12 cellular contexts compared by ENCODE assay signal in the genomic region with DNA sequence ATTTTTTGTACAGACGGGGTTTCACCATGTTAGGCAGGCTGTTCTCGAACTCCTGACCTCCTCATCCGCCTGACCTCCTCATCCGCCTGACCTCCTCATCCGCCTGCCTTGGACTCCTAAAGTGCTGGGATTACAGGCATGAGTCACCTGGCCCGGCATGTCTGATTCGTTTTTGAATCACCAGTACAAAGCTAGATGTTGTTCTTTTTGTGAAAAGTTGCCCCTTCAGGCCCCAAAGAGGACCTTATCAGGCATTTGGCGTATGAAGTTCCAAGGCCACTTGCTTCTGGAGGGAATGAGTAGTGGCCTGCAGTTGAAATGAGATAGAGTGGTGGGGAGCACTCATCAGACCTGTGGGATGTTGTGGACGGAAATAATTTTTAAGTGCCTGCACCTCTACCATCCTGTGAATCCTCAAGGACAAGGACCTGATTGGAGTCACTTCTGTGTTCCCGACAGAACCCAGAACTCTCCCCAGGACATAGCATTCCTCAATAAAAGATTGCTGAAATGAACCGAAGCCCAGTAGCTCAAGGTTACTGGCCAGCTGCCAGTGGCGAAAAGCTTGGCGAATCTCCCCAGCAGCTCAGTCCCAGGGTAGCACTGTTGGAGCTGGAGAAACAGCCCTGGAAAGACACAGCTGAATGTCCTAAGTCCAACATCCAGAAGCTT. TPM values are rescaled to one million over a fixed set of nuclear protein-coding genes. Genes with fewer than 3 reads are reported as not detected.
A peak's percentile ranks its signal among the peaks of the same experiment; 100 is the strongest.
DNase-seq lines count a peak whose midpoint lies in the region; ATAC-seq and TF ChIP-seq lines count a peak whose summit lies in the region.
"Had no signal": no experiment of that assay in that cellular context is flagged by ENCODE, and none has a peak within 500 bp of the region (broad histone marks: within the 10 kb centered on the region; RNA-seq: fewer than 3 reads in every experiment).

No MANE protein-coding gene starts in this region.

- 42% methylated on average over 9 of the region's 13 CpGs for WGBS in mammary epithelial cell (ENCODE audit: low coverage, missing lambda C conversion rate)
- WGBS in hepatocyte (ENCODE audit: low lambda C conversion rate, missing lambda C conversion rate): 67% methylated on average over 13 of the region's 13 CpGs

- CTCF ChIA-PET in HEK293 (lab: Yijun Ruan, JAX) (interaction anchor here (0.6 to 1.0 kb wide), 5 partner anchors 9 to 69 kb away, joined by 3 read pairs; no protein-coding TSS in a partner anchor), mammary epithelial cell (lab: Charles Lee; ENCODE audit: low non-redundant PET) (interaction anchor here (0.9 kb wide), 1 partner anchor 582 kb away, joined by 6 read pairs; no protein-coding TSS in a partner anchor)

- no peak overlapping the region for H3K9ac ChIP-seq in mammary epithelial cell (ENCODE audit: insufficient read depth, low read length)
- no peak overlapping the region for H3K9ac ChIP-seq in skeletal muscle tissue (ENCODE audit: low read depth in 1 of 3, low read length in 3 of 3)

- no peak overlapping the region for H3K27ac ChIP-seq in HEK293 (ENCODE audit: extremely low read depth, low read depth, low read length)
- H3K27ac ChIP-seq in mammary epithelial cell (ENCODE audit: insufficient read depth, low read depth, low read length): no peak overlapping the region
- H3K27ac ChIP-seq in hepatocyte: no peak overlapping the region
- H3K27ac ChIP-seq in skeletal muscle tissue (ENCODE audit: low read depth, low read length): peak overlapping the region; percentile 51

- H3K4me2 ChIP-seq in mammary epithelial cell (ENCODE audit: insufficient read depth, low read depth, low read length): no peak overlapping the region
- H3K4me2 ChIP-seq in hepatocyte: no peak overlapping the region

- no peaks in the 10 kb centered on the region for H3K79me2 ChIP-seq in mammary epithelial cell (ENCODE audit: insufficient read depth, low read length)
- H3K79me2 ChIP-seq in hepatocyte: no peaks in the 10 kb centered on the region

- H3K4me3 ChIP-seq in HEK293 (ENCODE audit: low read depth, low read length): no peak overlapping the region
- H3K4me3 ChIP-seq in mammary epithelial cell (replicated peaks in 1 of 3; ENCODE audit: insufficient read depth in 1 of 3, low read depth in 2 of 3, low read length in 3 of 3): no peak overlapping the region
- H3K4me3 ChIP-seq in hepatocyte: no peak overlapping the region
- H3K4me3 ChIP-seq in skeletal muscle tissue (ENCODE audit: low read length in 3 of 3): no peak overlapping the region

- intact Hi-C loops in mammary epithelial cell (cut with micrococcal nuclease): no loop called here

- POLR2A ChIA-PET in HEK293 (lab: Yijun Ruan, JAX): no interaction called here

- H3K9me3 ChIP-seq in HEK293 (ENCODE audit: control insufficient read depth, insufficient read depth, low read depth, low read length): no peaks in the 10 kb centered on the region
- no peaks in the 10 kb centered on the region for H3K9me3 ChIP-seq in mammary epithelial cell (replicated peaks; ENCODE audit: insufficient read depth, low read length)
- H3K9me3 ChIP-seq in hepatocyte (ENCODE audit: low read depth): no peaks in the 10 kb centered on the region
- no peaks in the 10 kb centered on the region for H3K9me3 ChIP-seq in skeletal muscle tissue (ENCODE audit: control insufficient read depth in 3 of 3, low read length in 3 of 3)

- H3K4me1 ChIP-seq in HEK293 (ENCODE audit: control insufficient read depth, insufficient read depth, low read length) (no peaks in the 10 kb centered on the region), mammary epithelial cell (ENCODE audit: insufficient read depth, low read length) (peaks cover 5% of the 10 kb centered on the region), hepatocyte (ENCODE audit: insufficient read depth) (no peaks in the 10 kb centered on the region), skeletal muscle tissue (ENCODE audit: control insufficient read depth in 3 of 3, insufficient read depth in 3 of 3, low read length in 3 of 3) (peaks cover 0 to 5% (median 4%) of the 10 kb centered on the region in 3 donors)

- DNase-seq in mammary epithelial cell (peak; percentile 29), hepatocyte (ENCODE audit: low spot score) (peak; percentile 44), D341Med (ENCODE audit: low spot score) (no peak), SHP77 (lab: John Stamatoyannopoulos, UW) (no peak)
- DNase-seq: activated CD4-positive, alpha-beta T cell treated with anti-CD3 and anti-CD28 coated beads, Interleukin-2, amount 50 U/mL, for 4 hours; DMS79; mesendoderm; MM.1S had no signal

- in situ Hi-C loops in mammary epithelial cell (cut with MboI; ENCODE audit: low sequenced_read_pairs in 2 of 2): loop anchor here in 1 of 2 donors (25.0 kb wide), 2 partner anchors 461 to 586 kb away; a partner anchor contains a TSS

- no peaks in the 10 kb centered on the region for H4K20me1 ChIP-seq in mammary epithelial cell (ENCODE audit: insufficient read depth, low read length)
- no peaks in the 10 kb centered on the region for H4K20me1 ChIP-seq in hepatocyte (ENCODE audit: insufficient read depth, poor library complexity, severe bottlenecking)

- no peaks in the 10 kb centered on the region for H3K9me2 ChIP-seq in hepatocyte (replicated peaks; ENCODE audit: insufficient read depth)

- peak overlapping the region; percentile 16 for H2AFZ ChIP-seq in mammary epithelial cell (ENCODE audit: low read depth, low read length)
- H2AFZ ChIP-seq in hepatocyte: no peak overlapping the region

- H3K36me3 ChIP-seq in HEK293 (ENCODE audit: control insufficient read depth in 2 of 2, insufficient read depth in 1 of 2, low read length in 2 of 2) (no peaks in the 10 kb centered on the region), mammary epithelial cell (ENCODE audit: insufficient read depth, low read length) (no peaks in the 10 kb centered on the region), hepatocyte (replicated peaks; ENCODE audit: insufficient read depth, low read depth) (no peaks in the 10 kb centered on the region), skeletal muscle tissue (ENCODE audit: control insufficient read depth in 3 of 3, insufficient read depth in 3 of 3, low read length in 3 of 3) (no peaks in the 10 kb centered on the region)

- BruUV-seq in mammary epithelial cell (replicated peaks; lab: Mats Ljungman, UMichigan): no TSS peak

- TF ChIP-seq CTCF in HEK293 (tag by site-specific recombination; IDR thresholded peaks at IDR 0.05) (no peak), mammary epithelial cell (conservative IDR thresholded peaks at IDR 0.05 in 1 of 2, IDR thresholded peaks at IDR 0.05 in 1 of 2; ENCODE audit: extremely low read depth in 1 of 2, insufficient read depth in 1 of 2, low read depth in 1 of 2, low read length in 2 of 2) (no peak), hepatocyte (IDR thresholded peaks at IDR 0.05; ENCODE audit: poor library complexity) (no peak)

- ATAC-seq in HG03354 (IDR thresholded peaks at IDR 0.05; ENCODE audit: poor library complexity, severe bottlenecking, unreplicated experiment) (no peak), GM19023 (IDR thresholded peaks at IDR 0.05; ENCODE audit: unreplicated experiment) (no peak)

- H3K27me3 ChIP-seq in mammary epithelial cell (ENCODE audit: insufficient read depth, low read length) (peaks cover 2% of the 10 kb centered on the region), hepatocyte (peaks cover 8% of the 10 kb centered on the region), skeletal muscle tissue (ENCODE audit: control insufficient read depth in 3 of 3, insufficient read depth in 3 of 3, low read length in 3 of 3) (peaks cover 0 to 8% (median 5%) of the 10 kb centered on the region in 3 donors)

- dilution Hi-C loops in mammary epithelial cell (cut with HindIII; ENCODE audit: low sequenced_read_pairs): loop anchor here (25.0 kb wide), 1 partner anchor 461 kb away; no protein-coding TSS in a partner anchor

TF ChIP-seq in HEK293, 187 proteins besides CTCF, POLR2A, EP300 and RAD21:
- TF ChIP-seq ZNF335 (tag by site-specific recombination; conservative IDR thresholded peaks at IDR 0.05) (peak; percentile 51), ZNF133 (tag by site-specific recombination; IDR thresholded peaks at IDR 0.05) (no peak), ZNF677 (tag by site-specific recombination; IDR thresholded peaks at IDR 0.05) (no peak)

RNA-seq across cellular contexts. Expression of a gene that starts 50.1 kb away (rescaled TPM):
- total RNA-seq in mammary epithelial cell (100 to 1,000 TPM; 204 to 259 TPM), hepatocyte (449 and 465 TPM in 2 replicates), skeletal muscle tissue (503 TPM)
- polyA plus RNA-seq in mammary epithelial cell (688 TPM), hepatocyte (535 and 547 TPM in 2 replicates)
- 433 TPM for polyA minus RNA-seq in mammary epithelial cell

Comparison
In these comparisons a context has a peak if more than half of its experiments do, and no peak if none do; other contexts are left out.
1. DNase-seq: peak in mammary epithelial cell (single experiment) and hepatocyte (single experiment); none in D341Med (single experiment) and SHP77 (0 of 2).